ENCODE assay signal across 1 cellular context in the genomic region with DNA sequence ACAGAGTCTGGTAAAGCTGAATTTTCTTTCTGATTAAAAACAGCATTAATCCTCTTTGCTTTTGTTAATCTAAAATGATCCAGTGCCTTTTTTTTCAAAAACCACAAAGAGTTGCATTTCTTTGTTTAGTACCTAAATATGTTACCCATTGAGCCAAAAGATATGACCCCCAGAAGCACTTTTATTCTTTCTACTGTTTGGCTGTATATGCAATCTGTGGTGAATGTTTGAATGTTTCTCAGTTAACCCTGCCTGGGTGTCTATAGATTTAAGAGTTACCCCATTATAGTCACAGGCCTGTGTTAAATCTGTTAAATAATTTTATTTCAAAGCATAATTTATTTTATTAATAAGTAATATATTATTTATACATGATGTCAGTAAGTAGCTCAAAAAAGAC.
TF ChIP-seq lines count a peak whose summit lies in the region.

No MANE protein-coding gene starts in this region.

TF ChIP-seq in GM12878, 131 proteins besides CTCF, POLR2A, EP300 and RAD21 (continued from another document):
- TF ChIP-seq, protein P1, sequence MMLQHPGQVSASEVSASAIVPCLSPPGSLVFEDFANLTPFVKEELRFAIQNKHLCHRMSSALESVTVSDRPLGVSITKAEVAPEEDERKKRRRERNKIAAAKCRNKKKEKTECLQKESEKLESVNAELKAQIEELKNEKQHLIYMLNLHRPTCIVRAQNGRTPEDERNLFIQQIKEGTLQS (IDR thresholded peaks at IDR 0.05; ENCODE audit: borderline replicate concordance, extremely low read depth, low read depth, low read length): no peak
- TF ChIP-seq TAF1 (IDR thresholded peaks at IDR 0.05; ENCODE audit: borderline replicate concordance, low read depth, low read length): no peak
- TF ChIP-seq SMAD5 (IDR thresholded peaks at IDR 0.05; ENCODE audit: low read depth): no peak
